In genomic region chr1:248837045-248837793, GRCh38 we compare ENCODE assay signal across 9 cellular contexts. TPM values are rescaled to one million over a fixed set of nuclear protein-coding genes. Genes with fewer than 3 reads are reported as not detected.
A peak's percentile ranks its signal among the peaks of the same experiment; 100 is the strongest.
DNase-seq lines count a peak whose midpoint lies in the region; ATAC-seq lines count a peak whose summit lies in the region.
"Had no signal": no experiment of that assay in that cellular context is flagged by ENCODE, and none has a peak within 500 bp of the region (broad histone marks: within the 10 kb centered on the region; RNA-seq: fewer than 3 reads in every experiment).

No MANE protein-coding gene starts in this region.

- H3K4me1 ChIP-seq in SJSA1 (replicated peaks) (peaks cover 9% of the 10 kb centered on the region), iPS-20b (ENCODE audit: insufficient read depth, low read length) (no peaks in the 10 kb centered on the region)

- peaks cover 0 to 1% of the 10 kb centered on the region in 2 donors for H3K36me3 Mint-ChIP-seq in activated T-cell treated with anti-CD3 and anti-CD28 coated beads, Interleukin-2, amount 50 U/mL, for 72 hours (ENCODE audit: insufficient read depth in 2 of 2)
- no peaks in the 10 kb centered on the region for H3K36me3 Mint-ChIP-seq in T-helper 2 cell treated with Interferon-gamma antibody and Interleukin-4, amounts not matched to agents 5 μg/mL and 100 μg/mL, for 36 hours (ENCODE audit: low read depth)

- no peak overlapping the region for H3K27ac Mint-ChIP-seq in activated T-cell treated with anti-CD3 and anti-CD28 coated beads, Interleukin-2, amount 50 U/mL, for 72 hours
- H3K27ac Mint-ChIP-seq in T-helper 2 cell treated with Interferon-gamma antibody and Interleukin-4, amounts not matched to agents 5 μg/mL and 100 μg/mL, for 36 hours: no peak overlapping the region

- peak overlapping the region; percentile 82; the same call in 1 of the 2 replicates for H3K9ac ChIP-seq in iPS-20b (ENCODE audit: low read depth, low read length)

- H3K4me3 ChIP-seq in SJSA1 (peak overlapping the region; percentile 87), iPS-20b (ENCODE audit: low read length) (peak overlapping the region; percentile 86)

- peaks cover 31% of the 10 kb centered on the region for H3K4me1 Mint-ChIP-seq in activated T-cell treated with anti-CD3 and anti-CD28 coated beads, Interleukin-2, amount 50 U/mL, for 72 hours (ENCODE audit: low read depth)
- peaks cover 20% of the 10 kb centered on the region for H3K4me1 Mint-ChIP-seq in T-helper 2 cell treated with Interferon-gamma antibody and Interleukin-4, amounts not matched to agents 5 μg/mL and 100 μg/mL, for 36 hours (ENCODE audit: low read depth)

- H3K4me3 Mint-ChIP-seq in activated T-cell treated with anti-CD3 and anti-CD28 coated beads, Interleukin-2, amount 50 U/mL, for 72 hours: no peak overlapping the region
- no peak overlapping the region for H3K4me3 Mint-ChIP-seq in T-helper 2 cell treated with Interferon-gamma antibody and Interleukin-4, amounts not matched to agents 5 μg/mL and 100 μg/mL, for 36 hours
- H3K4me3 Mint-ChIP-seq: naive thymus-derived CD8-positive, alpha-beta T cell had no signal

- ATAC-seq in activated T-cell treated with anti-CD3 and anti-CD28 coated beads, Interleukin-2, amount 50 U/mL, for 72 hours (replicated peaks in 1 of 2): no peak

- H3K27me3 ChIP-seq in SJSA1 (replicated peaks): no peaks in the 10 kb centered on the region
- H3K27me3 ChIP-seq in iPS-20b (ENCODE audit: insufficient read depth, low read length): peaks cover 12% of the 10 kb centered on the region; the same call in 1 of the 2 replicates

- H3K27me3 Mint-ChIP-seq in activated T-cell treated with anti-CD3 and anti-CD28 coated beads, Interleukin-2, amount 50 U/mL, for 72 hours (ENCODE audit: low read depth): no peaks in the 10 kb centered on the region
- H3K27me3 Mint-ChIP-seq in T-helper 2 cell treated with Interferon-gamma antibody and Interleukin-4, amounts not matched to agents 5 μg/mL and 100 μg/mL, for 36 hours (ENCODE audit: low read depth): peaks cover 3% of the 10 kb centered on the region

- H3K9me3 ChIP-seq in SJSA1 (replicated peaks): no peaks in the 10 kb centered on the region
- H3K9me3 ChIP-seq in iPS-20b (ENCODE audit: insufficient read depth, low read depth, low read length): no peaks in the 10 kb centered on the region

- DNase-seq in activated T-cell treated with anti-CD3 and anti-CD28 coated beads, Interleukin-2, amount 50 U/mL, for 1 hour: peak; percentile 10
- DNase-seq in activated T-cell treated with anti-CD3 and anti-CD28 coated beads, Interleukin-2, amount 50 U/mL, for 72 hours: no peak
- DNase-seq in SJSA1 (ENCODE audit: low read depth in 1 of 2, low spot score in 2 of 2) (peak in 1 of 2 experiments; percentile 12), SKM-1 (lab: John Stamatoyannopoulos, UW; ENCODE audit: unreplicated experiment) (no peak)
- no peak for DNase-seq in stimulated activated CD4-positive, alpha-beta T cell treated with anti-CD3 and anti-CD28 coated beads, Interleukin-4, amount 100 ng/mL, for 24 hours
- no peak for DNase-seq in T-helper 2 cell treated with Interferon-gamma antibody and Interleukin-4, amounts not matched to agents 5 μg/mL and 100 μg/mL, for 36 hours (ENCODE audit: low spot score)

- H3K9me3 Mint-ChIP-seq in activated T-cell treated with anti-CD3 and anti-CD28 coated beads, Interleukin-2, amount 50 U/mL, for 72 hours: no peaks in the 10 kb centered on the region
- no peaks in the 10 kb centered on the region for H3K9me3 Mint-ChIP-seq in T-helper 2 cell treated with Interferon-gamma antibody and Interleukin-4, amounts not matched to agents 5 μg/mL and 100 μg/mL, for 36 hours
- H3K9me3 Mint-ChIP-seq: naive thymus-derived CD8-positive, alpha-beta T cell had no signal

- H3K27ac ChIP-seq in SJSA1: no peak overlapping the region
- peak overlapping the region; percentile 25 for H3K27ac ChIP-seq in iPS-20b (ENCODE audit: low read length)
- peak overlapping the region; percentile 64 for H3K27ac ChIP-seq in temporal lobe (ENCODE audit: low read depth, low read length)

- H3K36me3 ChIP-seq in SJSA1 (peaks cover 9% of the 10 kb centered on the region), iPS-20b (ENCODE audit: insufficient read depth, low read depth, low read length) (no peaks in the 10 kb centered on the region)

RNA-seq across cellular contexts. Expression of gene ZNF672, which starts 0.8 kb away (rescaled TPM):
- total RNA-seq in activated T-cell treated with anti-CD3 and anti-CD28 coated beads, Interleukin-2, amount 50 U/mL, for 72 hours: 10 to 100 TPM; 42.2 to 47.6 TPM
- 23.1 and 27.7 TPM in 2 replicates for total RNA-seq in SJSA1 (2014; rRNA removed; shearing (Covaris generic))
- 11.1 TPM for total RNA-seq in temporal lobe

RNA-seq across cellular contexts. Expression of gene SH3BP5L, which starts 11.5 kb away (rescaled TPM):
- 10 to 100 TPM; 23.1 to 25.3 TPM for total RNA-seq in activated T-cell treated with anti-CD3 and anti-CD28 coated beads, Interleukin-2, amount 50 U/mL, for 72 hours
- 26.1 and 34.1 TPM in 2 replicates for total RNA-seq in SJSA1 (2014; rRNA removed; shearing (Covaris generic))
- 21.9 TPM for total RNA-seq in temporal lobe

RNA-seq across cellular contexts. Expression of gene ZNF692, which starts 21.7 kb away (rescaled TPM):
- 10 to 100 TPM; 42.8 to 57.6 TPM for total RNA-seq in activated T-cell treated with anti-CD3 and anti-CD28 coated beads, Interleukin-2, amount 50 U/mL, for 72 hours
- total RNA-seq in SJSA1 (2014; rRNA removed; shearing (Covaris generic)): 8.8 and 11.1 TPM in 2 replicates
- 18.9 TPM for total RNA-seq in temporal lobe
